Comparison of ENCODE assay signal across 23 cellular contexts in the genomic region with DNA sequence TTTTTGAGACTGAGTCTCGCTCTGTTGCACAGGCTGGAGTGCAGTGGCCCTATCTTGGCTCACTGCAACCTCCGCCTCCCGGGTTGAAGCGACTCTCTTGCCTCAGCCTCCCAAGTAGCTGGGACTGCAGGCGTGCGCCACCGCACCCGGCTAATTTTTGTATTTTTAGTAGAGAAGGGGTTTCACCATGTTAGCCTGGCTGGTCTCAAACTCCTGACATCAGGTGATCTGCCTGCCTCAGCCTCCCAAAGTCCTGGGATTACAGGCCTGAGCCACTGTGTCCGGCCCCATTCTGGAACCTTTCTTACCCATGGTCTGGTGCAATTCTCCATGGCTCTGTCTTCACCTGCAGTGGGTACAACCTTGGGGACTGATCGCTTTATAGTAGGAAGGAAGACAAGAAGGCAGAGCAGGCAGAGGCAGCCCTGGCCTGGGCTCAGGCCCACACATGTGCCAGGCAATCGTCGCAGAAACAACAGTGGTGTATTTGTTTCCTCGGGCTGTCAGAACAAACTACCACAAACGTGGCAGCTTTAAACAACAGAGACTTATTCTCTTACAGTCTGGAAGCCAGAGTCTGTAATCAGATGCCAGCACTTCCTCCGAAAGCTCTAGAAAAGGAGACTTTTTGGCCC. TPM values are rescaled to one million over a fixed set of nuclear protein-coding genes. Genes with fewer than 3 reads are reported as not detected.
DNase-seq lines count a peak whose midpoint lies in the region; ATAC-seq lines count a peak whose summit lies in the region.
"Had no signal": no experiment of that assay in that cellular context is flagged by ENCODE, and none has a peak within 500 bp of the region (broad histone marks: within the 10 kb centered on the region; RNA-seq: fewer than 3 reads in every experiment).

No MANE protein-coding gene starts in this region.

- no peak overlapping the region for H3K4me3 Mint-ChIP-seq in T-helper 17 cell
- H3K4me3 Mint-ChIP-seq: activated CD4-positive, alpha-beta T cell treated with anti-CD3 and anti-CD28 coated beads, Interleukin-2, amount 10 ng/mL, durations not matched to agents 7 days and 5 days; CD8-positive, alpha-beta T cell; immature natural killer cell had no signal

- no peaks in the 10 kb centered on the region for H3K9me3 ChIP-seq in T-helper 17 cell (ENCODE audit: control insufficient read depth, low read length, poor library complexity, severe bottlenecking)
- H3K9me3 ChIP-seq: breast epithelium, heart right ventricle had no signal

- H3K27me3 ChIP-seq in layer of hippocampus (ENCODE audit: control insufficient read depth, insufficient read depth, low read length) = no peaks in the 10 kb centered on the region
- H3K27me3 ChIP-seq: breast epithelium, heart right ventricle had no signal

- ATAC-seq in T-helper 17 cell (no peak), GM18861 (IDR thresholded peaks at IDR 0.05; ENCODE audit: unreplicated experiment) (no peak)
- ATAC-seq: CD8-positive, alpha-beta T cell; heart right ventricle had no signal

- DNase-seq in C1 segment of cervical spinal cord (lab: John Stamatoyannopoulos, UW) (peak in 8 of 14 donors; percentile 17 to 74 (median 34)), T-helper 17 cell (no peak), putamen (ENCODE audit: low spot score) (peak; percentile 62), DMS 273 treated with DMSO at 0.1 percent for 48 hours (lab: John Stamatoyannopoulos, UW) (no peak), NCI-H2081 treated with DMSO at 0.1 percent for 48 hours (lab: John Stamatoyannopoulos, UW) (no peak)
- DNase-seq: activated CD4-positive, alpha-beta T cell treated with anti-CD3 and anti-CD28 coated beads, Interleukin-2, amount 10 ng/mL, durations not matched to agents 7 days and 5 days; activated CD8-positive, alpha-beta memory T cell treated with anti-CD3 and anti-CD28 coated beads, Interleukin-2, amount 50 U/mL, for 4 hours; CD8-positive, alpha-beta T cell; cortex of kidney; DMS79; heart right ventricle; immature natural killer cell; NCI-H1694; NCI-H69; retina; WERI-Rb-1 had no signal

- no peaks in the 10 kb centered on the region for H3K27me3 Mint-ChIP-seq in T-helper 17 cell

- peak overlapping the region; percentile 64 for H3K27ac ChIP-seq in layer of hippocampus (ENCODE audit: low read depth, low read length)
- H3K27ac ChIP-seq: breast epithelium, heart right ventricle, KMS-11, RWPE1, WERI-Rb-1 had no signal

- no peaks in the 10 kb centered on the region for H3K36me3 Mint-ChIP-seq in T-helper 17 cell (ENCODE audit: low read depth)
- H3K36me3 Mint-ChIP-seq: CD8-positive, alpha-beta T cell had no signal

- peak overlapping the region; percentile 47 for H3K27ac Mint-ChIP-seq in T-helper 17 cell
- H3K27ac Mint-ChIP-seq: immature natural killer cell had no signal

- peaks cover 5% of the 10 kb centered on the region for H3K4me1 Mint-ChIP-seq in T-helper 17 cell
- H3K4me1 Mint-ChIP-seq: immature natural killer cell had no signal

RNA-seq across cellular contexts. Expression of a gene that starts 4.0 kb away (rescaled TPM):
- total RNA-seq in T-helper 17 cell = 1 to 10 TPM in 1 of 2 donors, under 1 TPM in 1; 0.52 to 1.8 TPM

RNA-seq across cellular contexts. Expression of a gene that starts 7.6 kb away (rescaled TPM):
- total RNA-seq in T-helper 17 cell = not detected
- total RNA-seq: activated CD4-positive, alpha-beta T cell treated with anti-CD3 and anti-CD28 coated beads, Interleukin-2, amount 10 ng/mL, durations not matched to agents 7 days and 5 days; CD8-positive, alpha-beta T cell; liver; urinary bladder had no signal

RNA-seq across cellular contexts. Expression of a gene that starts 17.8 kb away (rescaled TPM):
- total RNA-seq in T-helper 17 cell = 10 to 100 TPM in 1 of 2 donors, 1 to 10 TPM in 1; 9.2 to 13.1 TPM

RNA-seq across cellular contexts. Expression of a gene that starts 46.7 kb away (rescaled TPM):
- 10 to 100 TPM; 66.7 to 87.5 TPM for total RNA-seq in T-helper 17 cell

RNA-seq across cellular contexts. Expression of a gene that starts 54.2 kb away (rescaled TPM):
- total RNA-seq in T-helper 17 cell = 10 to 100 TPM; 42.8 to 52.7 TPM

Comparison
In these comparisons a context has a peak if more than half of its experiments do, and no peak if none do; other contexts are left out.
1. DNase-seq: peak in C1 segment of cervical spinal cord (8 of 14) and putamen (single experiment); none in T-helper 17 cell (0 of 3), DMS 273 treated with DMSO at 0.1 percent for 48 hours (single experiment) and NCI-H2081 treated with DMSO at 0.1 percent for 48 hours (single experiment).